Comparison of ENCODE assay signal across 8 cellular contexts in the genomic region with DNA sequence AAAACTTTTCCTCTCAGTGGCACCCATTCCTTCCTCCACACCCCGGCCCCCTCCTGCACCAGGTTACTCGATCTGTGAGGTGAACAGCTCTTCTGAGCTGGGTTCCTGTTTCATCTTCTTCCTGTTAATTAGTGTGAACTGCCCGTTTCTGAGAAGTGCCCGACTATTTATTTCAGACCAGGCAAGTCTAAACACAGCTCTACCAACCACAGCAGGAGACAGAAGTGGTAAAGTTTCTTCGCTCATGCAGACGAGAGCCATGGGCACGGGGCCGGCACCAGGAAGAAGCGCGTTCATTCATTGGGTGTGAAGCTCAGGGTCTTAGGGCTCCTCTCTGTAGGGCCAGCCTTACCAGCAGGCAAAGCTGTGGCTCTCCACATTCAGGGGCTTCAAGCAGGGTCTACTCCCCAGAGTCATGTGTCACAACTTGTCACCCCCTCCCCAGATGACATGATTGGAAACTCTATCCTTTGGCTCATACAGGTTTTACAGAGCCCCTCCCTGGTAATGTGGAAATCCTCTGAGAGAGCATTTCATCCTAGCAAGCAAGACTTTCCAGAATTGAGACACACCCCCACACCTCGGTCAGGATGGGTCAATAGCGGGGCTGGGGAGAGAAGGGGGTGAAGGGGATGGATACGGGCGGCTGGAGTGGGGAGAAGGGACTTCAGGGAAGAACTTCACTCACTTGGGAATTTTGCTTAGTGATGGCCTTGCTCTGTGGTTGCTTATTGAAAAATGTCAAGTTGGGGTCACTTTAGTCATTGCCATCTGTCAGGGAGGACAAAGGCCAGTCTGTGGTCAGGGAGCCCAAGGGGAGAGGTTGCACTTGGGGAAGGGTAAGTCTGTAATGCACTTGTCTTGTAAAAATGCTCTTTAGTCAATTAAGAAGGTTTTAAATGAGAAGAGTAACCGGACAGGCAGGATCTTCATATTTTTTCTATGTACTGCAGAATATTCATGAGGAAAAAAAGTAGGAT.
DNase-seq lines count a peak whose midpoint lies in the region; ATAC-seq, FAIRE-seq and TF ChIP-seq lines count a peak whose summit lies in the region.

No MANE protein-coding gene starts in this region.

- TF ChIP-seq CTCF in esophagus squamous epithelium (IDR thresholded peaks at IDR 0.05) (no peak), right atrium auricular region (IDR thresholded peaks at IDR 0.05) (no peak)

- H3K4me3 ChIP-seq in HUES64 (ENCODE audit: low read length), result no peak overlapping the region
- no peak overlapping the region for H3K4me3 ChIP-seq in esophagus squamous epithelium
- no peak overlapping the region for H3K4me3 ChIP-seq in right atrium auricular region

- H3K4me1 ChIP-seq in HUES64 (ENCODE audit: insufficient read depth, low read length), result peaks cover 24% of the 10 kb centered on the region
- H3K4me1 ChIP-seq in esophagus squamous epithelium, result peaks cover 9 to 27% (median 12%) of the 10 kb centered on the region in 3 donors
- H3K4me1 ChIP-seq in right atrium auricular region, result peaks cover 0 to 11% of the 10 kb centered on the region in 2 donors

- FAIRE-seq in urothelium cell line (lab: Jason Lieb, UNC), result no peak

- ATAC-seq in sciatic nerve (no peak), HG03457 (IDR thresholded peaks at IDR 0.05; ENCODE audit: unreplicated experiment) (no peak)

- H3K27ac ChIP-seq in HUES64 (ENCODE audit: low read depth, low read length) (peak overlapping the region; percentile 56), esophagus squamous epithelium (peak overlapping the region; percentile 10 to 44 (median 42)), right atrium auricular region (no peak overlapping the region)

- intact Hi-C loops in esophagus squamous epithelium (cut with DNase I), result loop anchor here (5.0 kb wide), 1 partner anchor 235 kb away; no protein-coding TSS in a partner anchor
- intact Hi-C loops in sciatic nerve (cut with DNase I), result loop anchor here (10.0 kb wide), 1 partner anchor 238 kb away; no protein-coding TSS in a partner anchor

- no peak for TF ChIP-seq POLR2A in esophagus squamous epithelium (IDR thresholded peaks at IDR 0.05)

- H3K9ac ChIP-seq in HUES64 (ENCODE audit: low read depth, low read length), result no peak overlapping the region

- H3K27me3 ChIP-seq in HUES64 (ENCODE audit: insufficient read depth, low read length) (no peaks in the 10 kb centered on the region), esophagus squamous epithelium (no peaks in the 10 kb centered on the region), right atrium auricular region (no peaks in the 10 kb centered on the region)

- peak; percentile 35 for DNase-seq in RPMI7951 (ENCODE audit: low read depth)
- no peak for DNase-seq in esophagus squamous epithelium (lab: John Stamatoyannopoulos, UW)
- DNase-seq in sciatic nerve (ENCODE audit: low spot score), result peak; percentile 40
- no peak for DNase-seq in urothelium cell line (ENCODE audit: low spot score)
- no peak for DNase-seq in medulla oblongata (ENCODE audit: extremely low spot score)
- DNase-seq in right atrium auricular region (ENCODE audit: low spot score), result no peak

- H3K9me3 ChIP-seq in HUES64 (ENCODE audit: insufficient read depth, low read depth, low read length) (no peaks in the 10 kb centered on the region), esophagus squamous epithelium (no peaks in the 10 kb centered on the region), right atrium auricular region (no peaks in the 10 kb centered on the region)

- H3K36me3 ChIP-seq in HUES64 (ENCODE audit: insufficient read depth, low read length) (no peaks in the 10 kb centered on the region), esophagus squamous epithelium (no peaks in the 10 kb centered on the region), right atrium auricular region (no peaks in the 10 kb centered on the region)

- WGBS in HUES64, result 90% methylated on average over 15 of the region's 15 CpGs
- 49 to 66% methylated on average over 8 to 14 of the region's 15 CpGs for WGBS in esophagus squamous epithelium, 2 donors

Comparison
In these comparisons a context has a peak if more than half of its experiments do, and no peak if none do; other contexts are left out.
1. H3K27ac ChIP-seq: peak in HUES64 (single experiment) and esophagus squamous epithelium (4 of 4); none in right atrium auricular region (0 of 2).
2. DNase-seq: peak in RPMI7951 (single experiment) and sciatic nerve (single experiment); none in esophagus squamous epithelium (single experiment), urothelium cell line (single experiment), medulla oblongata (single experiment) and right atrium auricular region (single experiment).